8 cellular contexts compared by ENCODE assay signal in genomic region chr12:57846577-57847319, GRCh38. TPM values are rescaled to one million over a fixed set of nuclear protein-coding genes. Genes with fewer than 3 reads are reported as not detected.
DNase-seq lines count a peak whose midpoint lies in the region; ATAC-seq lines count a peak whose summit lies in the region.

CTDSP2 (minus strand) TSS chr12:57846729; CDS start chr12:57846435, 294 bp downstream.

- no peaks in the 10 kb centered on the region for H3K36me3 ChIP-seq in effector memory CD4-positive, alpha-beta T cell (ENCODE audit: control insufficient read depth, insufficient read depth, low read length)

- no peaks in the 10 kb centered on the region for H3K9me3 ChIP-seq in effector memory CD4-positive, alpha-beta T cell (ENCODE audit: control insufficient read depth, low read length)

- peak within 1 kb of the TSS; percentile 84 for H3K27ac ChIP-seq in effector memory CD4-positive, alpha-beta T cell (ENCODE audit: insufficient read depth, low read length, poor library complexity, severe bottlenecking)

- H3K4me3 ChIP-seq in effector memory CD4-positive, alpha-beta T cell (ENCODE audit: insufficient read depth, low read depth, low read length, poor library complexity, severe bottlenecking) = peak within 1 kb of the TSS; percentile 96

- no peaks in the 10 kb centered on the region for H3K27me3 ChIP-seq in effector memory CD4-positive, alpha-beta T cell (replicated peaks; ENCODE audit: control insufficient read depth, insufficient read depth, low read length, poor library complexity, severe bottlenecking)

- peaks cover 30% of the 10 kb centered on the region for H3K4me1 ChIP-seq in effector memory CD4-positive, alpha-beta T cell (ENCODE audit: control insufficient read depth, insufficient read depth, low read length, poor library complexity, severe bottlenecking)

- DNase-seq in C1 segment of cervical spinal cord (lab: John Stamatoyannopoulos, UW) (peak; percentile 90 to 99 (median 98)), HUDEP-2 (lab: John Stamatoyannopoulos, UW; ENCODE audit: unreplicated experiment in 76 of 76) (peak; percentile 42 to 98 (median 94)), NOMO-1 treated with dmso at 0.1 percent for 144 hours (lab: John Stamatoyannopoulos, UW; ENCODE audit: unreplicated experiment) (peak; percentile 87), lung microvascular endothelial cell (ENCODE audit: low read depth in 2 of 2) (peak; percentile 99)
- DNase-seq in activated CD8-positive, alpha-beta memory T cell treated with anti-CD3 and anti-CD28 coated beads for 4 hours (ENCODE audit: low read depth in 2 of 2) = peak; percentile 72 to 77
- peak; percentile 81 to 89 (median 82) for DNase-seq in effector memory CD4-positive, alpha-beta T cell
- peak; percentile 75 to 83 (median 77) for DNase-seq in stimulated activated CD4-positive, alpha-beta T cell treated with anti-CD3 and anti-CD28 coated beads, TNF-alpha, amount 100 ng/mL, for 4 hours (ENCODE audit: low read depth in 3 of 3)

- ATAC-seq in GM19467 (IDR thresholded peaks at IDR 0.05; ENCODE audit: unreplicated experiment) = peak; percentile 37

RNA-seq across cellular contexts. Expression of gene CTDSP2, which starts in this region (rescaled TPM):
- 47.9 and 62.3 TPM in 2 replicates for total RNA-seq in lung microvascular endothelial cell

Comparison
In these comparisons a context has a peak if more than half of its experiments do, and no peak if none do; other contexts are left out.
1. Peak in every context shown above with its lines: DNase-seq, ATAC-seq, H3K4me3 ChIP-seq and H3K27ac ChIP-seq.